24 cellular contexts compared by ENCODE assay signal in the genomic region with DNA sequence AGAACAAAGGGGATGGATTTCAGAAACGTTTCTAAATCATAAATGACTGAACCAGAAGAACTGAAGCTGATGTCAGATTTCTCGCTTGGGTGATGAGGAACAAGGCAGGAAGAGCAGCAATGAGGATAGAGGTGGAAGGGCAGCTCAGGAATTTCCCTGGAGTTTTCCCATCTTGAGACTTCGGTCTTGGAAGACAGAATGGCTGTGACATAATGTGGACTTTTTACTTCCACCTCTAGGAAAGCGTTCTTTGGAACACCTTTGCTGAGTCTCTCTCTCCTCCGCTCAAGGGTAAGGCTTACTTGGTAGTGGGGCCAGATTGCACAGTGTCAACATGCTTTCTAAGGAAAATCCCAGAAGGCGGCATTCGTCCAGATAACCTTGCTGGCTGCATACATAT. TPM values are rescaled to one million over a fixed set of nuclear protein-coding genes. Genes with fewer than 3 reads are reported as not detected.
A peak's percentile ranks its signal among the peaks of the same experiment; 100 is the strongest.
DNase-seq lines count a peak whose midpoint lies in the region; ATAC-seq and TF ChIP-seq lines count a peak whose summit lies in the region.
"Had no signal": no experiment of that assay in that cellular context is flagged by ENCODE, and none has a peak within 500 bp of the region (broad histone marks: within the 10 kb centered on the region; RNA-seq: fewer than 3 reads in every experiment).

No MANE protein-coding gene starts in this region.

- H3K27me3 Mint-ChIP-seq in GM23338 (ENCODE audit: insufficient read depth, low read depth, poor library complexity) (peaks cover 6% of the 10 kb centered on the region), brain (no peaks in the 10 kb centered on the region), mesothelial cell of epicardium (ENCODE audit: low read depth) (no peaks in the 10 kb centered on the region)
- H3K27me3 Mint-ChIP-seq: activated CD4-positive, alpha-beta T cell treated with anti-CD3 and anti-CD28 coated beads, Interleukin-2, amount 10 ng/mL, durations not matched to agents 24 days and 14 days; CD4-positive, CD25-positive, alpha-beta regulatory T cell had no signal

- H3K9me2 ChIP-seq in GM23338 (ENCODE audit: insufficient read depth) = no peaks in the 10 kb centered on the region

- H3K4me2 ChIP-seq in GM23338 = no peak overlapping the region

- no peak for DNase-seq in GM23338 (ENCODE audit: low spot score)
- no peak for DNase-seq in mesothelial cell of epicardium (ENCODE audit: low spot score in 2 of 2, unreplicated experiment in 2 of 2)
- no peak for DNase-seq in DMS53 treated with DMSO at 0.1 percent for 48 hours (lab: John Stamatoyannopoulos, UW; ENCODE audit: unreplicated experiment)
- DNase-seq in NCI-H446 treated with DMSO at 0.1 percent for 48 hours (lab: John Stamatoyannopoulos, UW) = no peak
- DNase-seq: activated CD4-positive, alpha-beta T cell treated with anti-CD3 and anti-CD28 coated beads, Interleukin-2, amount 10 ng/mL, durations not matched to agents 24 days and 14 days; activated T-cell treated with anti-CD3 and anti-CD28 coated beads, Interleukin-2, amount 50 U/mL, for 4 hours; CD4-positive, CD25-positive, alpha-beta regulatory T cell; effector CD4-positive, alpha-beta T cell; erythroblast; heart right ventricle; KG1; naive thymus-derived CD4-positive, alpha-beta T cell; NCI-H1694; NCI-H2227 treated with DMSO at 0.1 percent for 48 hours; NCI-H82 had no signal

- H3K27ac Mint-ChIP-seq in GM23338 = no peak overlapping the region
- peak overlapping the region in 4 of 5 experiments; percentile 11 to 46 (median 14) for H3K27ac Mint-ChIP-seq in brain
- H3K27ac Mint-ChIP-seq in mesothelial cell of epicardium = peak overlapping the region; percentile 31
- H3K27ac Mint-ChIP-seq: activated CD4-positive, alpha-beta T cell treated with anti-CD3 and anti-CD28 coated beads, Interleukin-2, amount 10 ng/mL, durations not matched to agents 24 days and 14 days; CD4-positive, CD25-positive, alpha-beta regulatory T cell; naive thymus-derived CD4-positive, alpha-beta T cell; T-helper 2 cell treated with Interferon-gamma antibody and Interleukin-4, amounts not matched to agents 5 μg/mL and 100 μg/mL, for 36 hours had no signal

- H2AFZ ChIP-seq in GM23338 = peak overlapping the region; percentile 91; the same call in 1 of the 2 replicates

- no peaks in the 10 kb centered on the region for H3K79me2 ChIP-seq in GM23338 (replicated peaks; ENCODE audit: insufficient read depth)
- H3K79me2 ChIP-seq: parathyroid adenoma had no signal

- H3K4me1 Mint-ChIP-seq in GM23338 (peaks cover 25% of the 10 kb centered on the region), brain (peaks cover 34% of the 10 kb centered on the region), mesothelial cell of epicardium (peaks cover 37% of the 10 kb centered on the region)

- H3K4me3 ChIP-seq in GM23338 = no peak overlapping the region
- H3K4me3 ChIP-seq in skin epidermis = peak overlapping the region in 3 of 7 experiments; percentile 4 to 21 (median 13)
- H3K4me3 ChIP-seq: heart right ventricle, SK-N-MC had no signal

- ATAC-seq in GM23338 (no peak), HG02798 (IDR thresholded peaks at IDR 0.05; ENCODE audit: poor library complexity, unreplicated experiment) (no peak)
- ATAC-seq: activated T-cell treated with anti-CD3 and anti-CD28 coated beads, Interleukin-2, amount 50 U/mL, for 4 hours; HCT116; heart right ventricle; naive thymus-derived CD4-positive, alpha-beta T cell had no signal

- H3K27ac ChIP-seq in GM23338 (ENCODE audit: low read depth) = no peak overlapping the region
- H3K27ac ChIP-seq in skin epidermis = peak overlapping the region in 13 of 21 experiments; percentile 8 to 76 (median 59)
- H3K27ac ChIP-seq: heart right ventricle, parathyroid adenoma, RWPE1, SK-N-MC had no signal

- TF ChIP-seq CTCF in GM23338 (conservative IDR thresholded peaks at IDR 0.05; ENCODE audit: low read depth in 2 of 2) = no peak
- no peak for TF ChIP-seq CTCF in brain (conservative IDR thresholded peaks at IDR 0.05)
- TF ChIP-seq CTCF in mesothelial cell of epicardium (IDR thresholded peaks at IDR 0.05; ENCODE audit: unreplicated experiment) = no peak

- no peak overlapping the region for H3K4me3 Mint-ChIP-seq in GM23338
- no peak overlapping the region for H3K4me3 Mint-ChIP-seq in brain
- H3K4me3 Mint-ChIP-seq in mesothelial cell of epicardium = no peak overlapping the region
- H3K4me3 Mint-ChIP-seq: activated CD4-positive, alpha-beta T cell treated with anti-CD3 and anti-CD28 coated beads, Interleukin-2, amount 10 ng/mL, durations not matched to agents 24 days and 14 days; activated T-cell treated with anti-CD3 and anti-CD28 coated beads, Interleukin-2, amount 50 U/mL, for 4 hours; CD4-positive, CD25-positive, alpha-beta regulatory T cell; naive thymus-derived CD4-positive, alpha-beta T cell; T-helper 2 cell treated with Interferon-gamma antibody and Interleukin-4, amounts not matched to agents 5 μg/mL and 100 μg/mL, for 36 hours had no signal

- peaks cover 3% of the 10 kb centered on the region; the same call in 1 of the 2 replicates for H3K4me1 ChIP-seq in GM23338 (ENCODE audit: insufficient read depth)
- H3K4me1 ChIP-seq: parathyroid adenoma had no signal

- H4K20me1 ChIP-seq in GM23338 (replicated peaks; ENCODE audit: insufficient read depth) = no peaks in the 10 kb centered on the region

- no peaks in the 10 kb centered on the region for H3K9me3 Mint-ChIP-seq in GM23338
- H3K9me3 Mint-ChIP-seq in brain = no peaks in the 10 kb centered on the region
- H3K9me3 Mint-ChIP-seq in mesothelial cell of epicardium = no peaks in the 10 kb centered on the region
- H3K9me3 Mint-ChIP-seq: activated CD4-positive, alpha-beta T cell treated with anti-CD3 and anti-CD28 coated beads, Interleukin-2, amount 10 ng/mL, durations not matched to agents 24 days and 14 days; activated T-cell treated with anti-CD3 and anti-CD28 coated beads, Interleukin-2, amount 50 U/mL, for 4 hours; CD4-positive, CD25-positive, alpha-beta regulatory T cell; naive thymus-derived CD4-positive, alpha-beta T cell; T-helper 2 cell treated with Interferon-gamma antibody and Interleukin-4, amounts not matched to agents 5 μg/mL and 100 μg/mL, for 36 hours had no signal

- no peaks in the 10 kb centered on the region for H3K27me3 ChIP-seq in GM23338 (ENCODE audit: insufficient read depth)
- H3K27me3 ChIP-seq: heart right ventricle had no signal

- H3K36me3 Mint-ChIP-seq in GM23338 (ENCODE audit: low read depth) (no peaks in the 10 kb centered on the region), brain (no peaks in the 10 kb centered on the region), mesothelial cell of epicardium (no peaks in the 10 kb centered on the region)
- H3K36me3 Mint-ChIP-seq: CD4-positive, CD25-positive, alpha-beta regulatory T cell; naive thymus-derived CD4-positive, alpha-beta T cell had no signal

- no peaks in the 10 kb centered on the region for H3K36me3 ChIP-seq in GM23338 (ENCODE audit: insufficient read depth)
- H3K36me3 ChIP-seq: heart right ventricle, WERI-Rb-1 had no signal

- H3F3A ChIP-seq in GM23338 (replicated peaks; ENCODE audit: low read depth) = peaks cover 11% of the 10 kb centered on the region; the same call in 1 of the 2 replicates

TF ChIP-seq in GM23338, 12 proteins besides CTCF, POLR2A, EP300 and RAD21 (continues in another document):
- TF ChIP-seq JUNB (IDR thresholded peaks at IDR 0.05; ENCODE audit: unreplicated experiment) (no peak), EZH2phosphoT487 (IDR thresholded peaks at IDR 0.05; ENCODE audit: unreplicated experiment) (no peak), ZNF331 (CRISPR knock-in tag; IDR thresholded peaks at IDR 0.05; ENCODE audit: low read depth) (no peak)

RNA-seq across cellular contexts. Expression of gene DEGS1, which starts 36.6 kb away (rescaled TPM):
- total RNA-seq in GM23338 (2014; rRNA removed; shearing (Covaris generic)) = 59.8 and 67.9 TPM in 2 replicates
- polyA plus RNA-seq in GM23338 (2016; fragmentation: Nextera tagmentation; extraction: Ambion mirVana) (42.5 and 45.7 TPM in 2 replicates), brain (ENCODE audit: insufficient read depth, low read depth, low replicate concordance) (47.3 TPM)
- 53.9 to 55.6 TPM (median 55.4 TPM) in 3 replicates for total RNA-seq in mesothelial cell of epicardium
